2 cellular contexts compared by ENCODE assay signal in the genomic region with DNA sequence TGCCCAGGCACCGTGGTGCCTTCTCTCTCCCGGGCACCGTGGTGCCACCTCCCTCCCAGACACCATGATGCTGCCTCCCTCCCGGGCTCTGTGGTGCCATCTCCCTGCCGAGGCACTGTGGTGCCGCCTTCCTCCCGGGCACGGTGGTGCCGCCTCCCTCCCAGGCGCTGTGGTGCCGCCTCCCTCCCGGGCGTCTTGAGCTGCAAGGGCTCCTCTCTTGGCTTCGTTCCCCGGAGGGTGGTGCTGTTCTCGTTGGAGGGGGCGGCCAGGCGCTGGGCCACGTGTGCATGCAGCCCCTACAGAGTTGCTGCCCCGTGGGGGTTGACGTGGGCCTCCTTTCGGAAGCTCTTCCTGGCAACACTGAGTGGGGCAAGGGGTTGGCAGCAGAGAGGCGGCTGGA.
TF ChIP-seq lines count a peak whose summit lies in the region.

No MANE protein-coding gene starts in this region.

TF ChIP-seq in HCT116, 20 proteins besides CTCF, POLR2A, EP300 and RAD21:
- TF ChIP-seq CEBPB (IDR thresholded peaks at IDR 0.05; ENCODE audit: low read depth) (no peak), TCF7L2 (IDR thresholded peaks at IDR 0.05; ENCODE audit: borderline replicate concordance, extremely low read depth, insufficient read depth, insufficient read length) (no peak), ELF1 (IDR thresholded peaks at IDR 0.05; ENCODE audit: borderline replicate concordance, low read depth) (no peak), MAX (IDR thresholded peaks at IDR 0.05) (no peak), JUND (IDR thresholded peaks at IDR 0.05) (no peak)
- TF ChIP-seq, protein P1, sequence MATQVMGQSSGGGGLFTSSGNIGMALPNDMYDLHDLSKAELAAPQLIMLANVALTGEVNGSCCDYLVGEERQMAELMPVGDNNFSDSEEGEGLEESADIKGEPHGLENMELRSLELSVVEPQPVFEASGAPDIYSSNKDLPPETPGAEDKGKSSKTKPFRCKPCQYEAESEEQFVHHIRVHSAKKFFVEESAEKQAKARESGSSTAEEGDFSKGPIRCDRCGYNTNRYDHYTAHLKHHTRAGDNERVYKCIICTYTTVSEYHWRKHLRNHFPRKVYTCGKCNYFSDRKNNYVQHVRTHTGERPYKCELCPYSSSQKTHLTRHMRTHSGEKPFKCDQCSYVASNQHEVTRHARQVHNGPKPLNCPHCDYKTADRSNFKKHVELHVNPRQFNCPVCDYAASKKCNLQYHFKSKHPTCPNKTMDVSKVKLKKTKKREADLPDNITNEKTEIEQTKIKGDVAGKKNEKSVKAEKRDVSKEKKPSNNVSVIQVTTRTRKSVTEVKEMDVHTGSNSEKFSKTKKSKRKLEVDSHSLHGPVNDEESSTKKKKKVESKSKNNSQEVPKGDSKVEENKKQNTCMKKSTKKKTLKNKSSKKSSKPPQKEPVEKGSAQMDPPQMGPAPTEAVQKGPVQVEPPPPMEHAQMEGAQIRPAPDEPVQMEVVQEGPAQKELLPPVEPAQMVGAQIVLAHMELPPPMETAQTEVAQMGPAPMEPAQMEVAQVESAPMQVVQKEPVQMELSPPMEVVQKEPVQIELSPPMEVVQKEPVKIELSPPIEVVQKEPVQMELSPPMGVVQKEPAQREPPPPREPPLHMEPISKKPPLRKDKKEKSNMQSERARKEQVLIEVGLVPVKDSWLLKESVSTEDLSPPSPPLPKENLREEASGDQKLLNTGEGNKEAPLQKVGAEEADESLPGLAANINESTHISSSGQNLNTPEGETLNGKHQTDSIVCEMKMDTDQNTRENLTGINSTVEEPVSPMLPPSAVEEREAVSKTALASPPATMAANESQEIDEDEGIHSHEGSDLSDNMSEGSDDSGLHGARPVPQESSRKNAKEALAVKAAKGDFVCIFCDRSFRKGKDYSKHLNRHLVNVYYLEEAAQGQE (IDR thresholded peaks at IDR 0.05; ENCODE audit: low read depth) = no peak

TF ChIP-seq in H1, 55 proteins besides CTCF, POLR2A, EP300 and RAD21:
- TF ChIP-seq EGR1 (IDR thresholded peaks at IDR 0.05; ENCODE audit: borderline replicate concordance, low read depth, low read length) = no peak
- TF ChIP-seq USF2 (IDR thresholded peaks at IDR 0.05; ENCODE audit: low read length) = no peak
- TF ChIP-seq ZNF274 (IDR thresholded peaks at IDR 0.05; ENCODE audit: borderline replicate concordance, extremely low read depth, low read length) = no peak
- TF ChIP-seq SRF (IDR thresholded peaks at IDR 0.05; ENCODE audit: low read depth, low read length) = no peak
- TF ChIP-seq, protein P2, sequence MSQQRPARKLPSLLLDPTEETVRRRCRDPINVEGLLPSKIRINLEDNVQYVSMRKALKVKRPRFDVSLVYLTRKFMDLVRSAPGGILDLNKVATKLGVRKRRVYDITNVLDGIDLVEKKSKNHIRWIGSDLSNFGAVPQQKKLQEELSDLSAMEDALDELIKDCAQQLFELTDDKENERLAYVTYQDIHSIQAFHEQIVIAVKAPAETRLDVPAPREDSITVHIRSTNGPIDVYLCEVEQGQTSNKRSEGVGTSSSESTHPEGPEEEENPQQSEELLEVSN (IDR thresholded peaks at IDR 0.05) = no peak
- TF ChIP-seq SP4 (IDR thresholded peaks at IDR 0.05; ENCODE audit: low read length) = no peak
- no peak for TF ChIP-seq NANOG (IDR thresholded peaks at IDR 0.05; ENCODE audit: insufficient read depth, low read depth, low read length, poor library complexity, severe bottlenecking)
- no peak for TF ChIP-seq YY1 (IDR thresholded peaks at IDR 0.05; ENCODE audit: low read depth, low read length)
- no peak for TF ChIP-seq SUZ12 (IDR thresholded peaks at IDR 0.05; ENCODE audit: low read length)
- TF ChIP-seq BACH1 (IDR thresholded peaks at IDR 0.05; ENCODE audit: low read length) = no peak
